In the genomic region with DNA sequence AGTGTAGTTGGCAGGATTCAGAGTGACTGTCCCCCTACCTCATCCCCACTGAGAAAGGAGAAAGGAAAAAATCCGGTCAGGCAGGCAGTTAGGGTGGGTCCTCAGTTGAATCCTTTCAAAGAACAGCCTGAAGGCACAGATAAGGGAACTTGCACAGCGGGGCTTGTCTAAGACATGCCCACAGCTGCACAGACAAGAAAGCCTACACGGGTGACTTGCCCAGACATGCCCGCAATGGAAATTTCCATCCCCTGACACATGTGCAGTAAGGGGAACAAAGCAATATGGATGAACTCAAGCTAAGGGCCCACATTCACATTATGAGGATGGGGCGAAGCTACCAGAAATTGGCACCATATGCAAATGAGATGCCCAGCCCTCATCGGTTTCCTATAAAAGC, we compare ENCODE assay signal across 1 cellular context.
TF ChIP-seq lines count a peak whose summit lies in the region.

No MANE protein-coding gene starts in this region.

TF ChIP-seq in HepG2, 621 proteins besides CTCF, POLR2A, EP300 and RAD21 (continued from another document):
- no peak for TF ChIP-seq ZNF724P (CRISPR knock-in tag; IDR thresholded peaks at IDR 0.05; ENCODE audit: borderline replicate concordance)
- TF ChIP-seq ZNF780A (CRISPR knock-in tag; IDR thresholded peaks at IDR 0.05) = peak; percentile 96
- TF ChIP-seq, protein P1, sequence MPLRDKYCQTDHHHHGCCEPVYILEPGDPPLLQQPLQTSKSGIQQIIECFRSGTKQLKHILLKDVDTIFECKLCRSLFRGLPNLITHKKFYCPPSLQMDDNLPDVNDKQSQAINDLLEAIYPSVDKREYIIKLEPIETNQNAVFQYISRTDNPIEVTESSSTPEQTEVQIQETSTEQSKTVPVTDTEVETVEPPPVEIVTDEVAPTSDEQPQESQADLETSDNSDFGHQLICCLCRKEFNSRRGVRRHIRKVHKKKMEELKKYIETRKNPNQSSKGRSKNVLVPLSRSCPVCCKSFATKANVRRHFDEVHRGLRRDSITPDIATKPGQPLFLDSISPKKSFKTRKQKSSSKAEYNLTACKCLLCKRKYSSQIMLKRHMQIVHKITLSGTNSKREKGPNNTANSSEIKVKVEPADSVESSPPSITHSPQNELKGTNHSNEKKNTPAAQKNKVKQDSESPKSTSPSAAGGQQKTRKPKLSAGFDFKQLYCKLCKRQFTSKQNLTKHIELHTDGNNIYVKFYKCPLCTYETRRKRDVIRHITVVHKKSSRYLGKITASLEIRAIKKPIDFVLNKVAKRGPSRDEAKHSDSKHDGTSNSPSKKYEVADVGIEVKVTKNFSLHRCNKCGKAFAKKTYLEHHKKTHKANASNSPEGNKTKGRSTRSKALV (CRISPR knock-in tag; IDR thresholded peaks at IDR 0.05) = no peak
- peak; percentile 76 for TF ChIP-seq ZFP36 (IDR thresholded peaks at IDR 0.05; ENCODE audit: borderline replicate concordance, low read depth, low read length, partially characterized antibody)
